Comparison of ENCODE assay signal across 8 cellular contexts in the genomic region with DNA sequence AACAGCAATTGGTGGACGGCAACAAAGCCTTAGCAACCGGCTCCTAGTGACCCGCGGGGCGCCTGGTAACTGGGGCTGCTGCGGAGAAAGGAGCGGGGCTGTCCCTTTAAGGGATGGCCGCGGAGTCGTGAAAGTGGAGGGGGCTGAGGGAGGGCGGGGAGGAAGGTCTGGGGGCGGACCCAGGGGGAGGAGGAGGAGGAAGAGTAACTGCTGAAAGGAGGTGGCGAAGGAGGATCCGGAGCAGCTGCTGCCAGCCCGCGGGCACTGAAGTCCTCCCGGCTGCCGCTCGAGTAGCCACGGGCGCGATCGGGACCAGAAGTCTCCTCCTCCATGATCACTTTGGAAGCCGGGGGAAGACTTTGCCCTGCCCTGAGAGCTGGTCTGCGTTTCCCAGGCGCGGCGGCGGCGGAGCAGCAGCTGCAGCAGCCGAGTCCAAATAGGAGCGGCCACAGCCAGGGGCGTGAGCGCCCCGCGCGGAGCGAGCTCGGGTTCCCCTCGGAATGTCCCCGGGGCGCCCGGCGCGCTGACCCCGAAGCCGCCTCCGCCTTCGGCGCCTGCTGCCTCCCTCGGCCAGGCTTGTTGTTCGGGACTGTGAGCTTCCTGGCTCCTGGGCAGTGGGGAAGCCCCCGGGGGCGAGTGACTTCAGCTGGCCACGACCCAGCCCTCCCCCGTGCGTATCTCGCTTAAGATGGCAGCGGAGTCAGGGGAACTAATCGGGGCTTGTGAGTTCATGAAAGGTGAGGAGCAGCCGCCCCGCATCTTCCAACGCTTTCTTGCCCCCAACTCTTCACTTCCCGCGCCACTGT. TPM values are rescaled to one million over a fixed set of nuclear protein-coding genes. Genes with fewer than 3 reads are reported as not detected.
A peak's percentile ranks its signal among the peaks of the same experiment; 100 is the strongest.
DNase-seq lines count a peak whose midpoint lies in the region; ATAC-seq and TF ChIP-seq lines count a peak whose summit lies in the region.

A gene with protein sequence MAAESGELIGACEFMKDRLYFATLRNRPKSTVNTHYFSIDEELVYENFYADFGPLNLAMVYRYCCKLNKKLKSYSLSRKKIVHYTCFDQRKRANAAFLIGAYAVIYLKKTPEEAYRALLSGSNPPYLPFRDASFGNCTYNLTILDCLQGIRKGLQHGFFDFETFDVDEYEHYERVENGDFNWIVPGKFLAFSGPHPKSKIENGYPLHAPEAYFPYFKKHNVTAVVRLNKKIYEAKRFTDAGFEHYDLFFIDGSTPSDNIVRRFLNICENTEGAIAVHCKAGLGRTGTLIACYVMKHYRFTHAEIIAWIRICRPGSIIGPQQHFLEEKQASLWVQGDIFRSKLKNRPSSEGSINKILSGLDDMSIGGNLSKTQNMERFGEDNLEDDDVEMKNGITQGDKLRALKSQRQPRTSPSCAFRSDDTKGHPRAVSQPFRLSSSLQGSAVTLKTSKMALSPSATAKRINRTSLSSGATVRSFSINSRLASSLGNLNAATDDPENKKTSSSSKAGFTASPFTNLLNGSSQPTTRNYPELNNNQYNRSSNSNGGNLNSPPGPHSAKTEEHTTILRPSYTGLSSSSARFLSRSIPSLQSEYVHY (plus strand): TSS at position 240 of the 806 bp plus-strand sequence. CDS start 449 bp downstream, at position 689.

- DNase-seq in AG10803 (ENCODE audit: low read depth) (peak; percentile 94), NCI-H446 (lab: John Stamatoyannopoulos, UW) (peak; percentile 94 to 96), cerebellum (ENCODE audit: low spot score) (peak; percentile 67), kidney epithelial cell (ENCODE audit: low read depth) (peak; percentile 83)
- peak; percentile 82 for DNase-seq in activated CD4-positive, CD25-positive, alpha-beta regulatory T cell treated with anti-CD3 and anti-CD28 coated beads, Interleukin-2, amount 50 U/mL, for 72 hours
- DNase-seq in stimulated activated CD4-positive, alpha-beta T cell treated with anti-CD3 and anti-CD28 coated beads, Interleukin-15, amount 100 ng/mL, for 48 hours (ENCODE audit: low read depth in 2 of 2): peak; percentile 77 to 83

- H3K4me3 ChIP-seq in AG10803 (ENCODE audit: low read length) (peak within 1 kb of the TSS; percentile 83), kidney epithelial cell (ENCODE audit: low read depth, low read length) (peak within 1 kb of the TSS; percentile 64)

- ATAC-seq in GM19025 (IDR thresholded peaks at IDR 0.05; ENCODE audit: low read depth, unreplicated experiment) (peak; percentile 51), HG03342 (IDR thresholded peaks at IDR 0.05; ENCODE audit: unreplicated experiment) (peak; percentile 67)

- H3K36me3 ChIP-seq in kidney epithelial cell (ENCODE audit: control insufficient read depth, insufficient read depth, low read length): no peaks in the 10 kb centered on the region

- no peak for TF ChIP-seq CTCF in AG10803 (conservative IDR thresholded peaks at IDR 0.05; ENCODE audit: low read length)
- no peak for TF ChIP-seq CTCF in kidney epithelial cell (IDR thresholded peaks at IDR 0.05; ENCODE audit: insufficient read depth, low read length, poor library complexity, severe bottlenecking)

- no peaks in the 10 kb centered on the region for H3K27me3 ChIP-seq in kidney epithelial cell (ENCODE audit: control insufficient read depth, insufficient read depth, low read length)

RNA-seq across cellular contexts. Expression of the gene that starts here (rescaled TPM):
- total RNA-seq in cerebellum (11.4 TPM), kidney epithelial cell (5.4 and 8.7 TPM in 2 replicates)

Comparison
In these comparisons a context has a peak if more than half of its experiments do, and no peak if none do; other contexts are left out.
1. Peak in every context shown above with its lines: DNase-seq, ATAC-seq and H3K4me3 ChIP-seq.